ENCODE assay signal across 13 cellular contexts in the genomic region with DNA sequence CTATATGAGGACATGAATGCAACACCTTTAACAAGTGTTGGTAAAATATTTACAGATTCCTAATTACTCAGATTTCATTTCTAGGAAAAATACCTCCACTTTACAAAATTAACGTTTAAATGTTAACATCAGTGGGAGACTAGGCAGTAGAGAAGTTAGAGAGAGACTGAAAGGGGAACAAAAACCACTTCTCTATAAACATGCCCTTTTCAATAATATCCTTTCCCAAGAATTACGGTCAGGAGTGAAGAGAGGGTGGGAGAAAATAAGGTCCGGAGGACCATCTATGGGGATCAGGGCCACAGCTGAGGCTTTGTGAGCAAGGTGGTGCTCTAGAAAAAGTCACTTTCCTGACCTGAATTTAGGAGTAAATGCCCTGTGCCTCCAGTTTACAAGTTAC.
DNase-seq lines count a peak whose midpoint lies in the region; ATAC-seq and TF ChIP-seq lines count a peak whose summit lies in the region.
"Had no signal": no experiment of that assay in that cellular context is flagged by ENCODE, and none has a peak within 500 bp of the region (broad histone marks: within the 10 kb centered on the region; RNA-seq: fewer than 3 reads in every experiment).

No MANE protein-coding gene starts in this region.

- TF ChIP-seq CTCF in nephron (IDR thresholded peaks at IDR 0.05; ENCODE audit: unreplicated experiment in 3 of 3) (no peak), tibial nerve (IDR thresholded peaks at IDR 0.05) (no peak)
- no peak for TF ChIP-seq CTCF in activated CD8-positive, alpha-beta T cell treated with anti-CD3 and anti-CD28 coated beads for 36 hours (IDR thresholded peaks at IDR 0.05)

- H3K36me3 Mint-ChIP-seq in nephron (ENCODE audit: low read depth) = peaks cover 4% of the 10 kb centered on the region
- peaks cover 2% of the 10 kb centered on the region for H3K36me3 Mint-ChIP-seq in activated CD8-positive, alpha-beta T cell treated with anti-CD3 and anti-CD28 coated beads for 36 hours (ENCODE audit: low read depth)

- intact Hi-C loops in activated CD8-positive, alpha-beta T cell treated with anti-CD3 and anti-CD28 coated beads for 36 hours (cut with micrococcal nuclease) = no loop called here

- no peak for TF ChIP-seq POLR2A in tibial nerve (IDR thresholded peaks at IDR 0.05)

- peak; percentile 21 for DNase-seq in SIG-M5 treated with dmso at 0.1 percent for 504 hours (lab: John Stamatoyannopoulos, UW; ENCODE audit: unreplicated experiment)
- DNase-seq in SIG-M5 (lab: John Stamatoyannopoulos, UW) = no peak
- no peak for DNase-seq in tibial nerve (ENCODE audit: low spot score in 2 of 2)
- no peak for DNase-seq in HuH-7.5 (ENCODE audit: low spot score)
- DNase-seq in activated CD8-positive, alpha-beta T cell treated with anti-CD3 and anti-CD28 coated beads for 36 hours = no peak
- DNase-seq: activated CD4-positive, alpha-beta T cell treated with anti-CD3 and anti-CD28 coated beads, Interleukin-2, amount 10 ng/mL, durations not matched to agents 24 days and 14 days; CD8-positive, alpha-beta memory T cell; NCI-H1417 treated with DMSO at 0.1 percent for 48 hours; NCI-H2227 treated with DMSO at 0.1 percent for 48 hours; stimulated activated CD4-positive, alpha-beta T cell treated with anti-CD3 and anti-CD28 coated beads, Interleukin-2, amount 100 ng/mL, for 48 hours had no signal

- no peak for ATAC-seq in HG02852 (IDR thresholded peaks at IDR 0.05; ENCODE audit: unreplicated experiment)
- ATAC-seq in activated CD8-positive, alpha-beta T cell treated with anti-CD3 and anti-CD28 coated beads for 36 hours = no peak

- H3K4me3 ChIP-seq in tibial nerve = no peak overlapping the region

- no peaks in the 10 kb centered on the region for H3K9me3 Mint-ChIP-seq in nephron
- H3K9me3 Mint-ChIP-seq in activated CD8-positive, alpha-beta T cell treated with anti-CD3 and anti-CD28 coated beads for 36 hours = no peaks in the 10 kb centered on the region
- H3K9me3 Mint-ChIP-seq: activated CD4-positive, alpha-beta T cell treated with anti-CD3 and anti-CD28 coated beads, Interleukin-2, amount 10 ng/mL, durations not matched to agents 24 days and 14 days; CD8-positive, alpha-beta memory T cell had no signal

- TF ChIP-seq EP300 in tibial nerve (IDR thresholded peaks at IDR 0.05) = no peak

- CTCF ChIA-PET in activated CD8-positive, alpha-beta T cell treated with anti-CD3 and anti-CD28 coated beads for 36 hours (lab: Charles Lee) = interaction anchor here (1.2 kb wide), 1 partner anchor 36 kb away, joined by 3 read pairs; no protein-coding TSS in a partner anchor

- H3K4me3 Mint-ChIP-seq in nephron = no peak overlapping the region
- no peak overlapping the region for H3K4me3 Mint-ChIP-seq in activated CD8-positive, alpha-beta T cell treated with anti-CD3 and anti-CD28 coated beads for 36 hours
- H3K4me3 Mint-ChIP-seq: activated CD4-positive, alpha-beta T cell treated with anti-CD3 and anti-CD28 coated beads, Interleukin-2, amount 10 ng/mL, durations not matched to agents 24 days and 14 days; CD8-positive, alpha-beta memory T cell had no signal

- H3K27ac Mint-ChIP-seq in nephron = peak overlapping the region; percentile 8 to 76 (median 62)
- no peak overlapping the region for H3K27ac Mint-ChIP-seq in activated CD8-positive, alpha-beta T cell treated with anti-CD3 and anti-CD28 coated beads for 36 hours
- H3K27ac Mint-ChIP-seq: activated CD4-positive, alpha-beta T cell treated with anti-CD3 and anti-CD28 coated beads, Interleukin-2, amount 10 ng/mL, durations not matched to agents 24 days and 14 days had no signal

- H3K4me1 Mint-ChIP-seq in nephron = peaks cover 22% of the 10 kb centered on the region
- H3K4me1 Mint-ChIP-seq in activated CD8-positive, alpha-beta T cell treated with anti-CD3 and anti-CD28 coated beads for 36 hours (ENCODE audit: low read depth) = peaks cover 38% of the 10 kb centered on the region

- no peaks in the 10 kb centered on the region for H3K9me3 ChIP-seq in tibial nerve

- H3K27ac ChIP-seq in cingulate gyrus (ENCODE audit: low read depth, low read length) (peak overlapping the region; percentile 58), tibial nerve (peak overlapping the region; percentile 54 to 91 (median 74))

- POLR2A ChIA-PET in activated CD8-positive, alpha-beta T cell treated with anti-CD3 and anti-CD28 coated beads for 36 hours (lab: Charles Lee) = interaction anchor here (1.0 kb wide), 1 partner anchor 11 kb away, joined by 3 read pairs; no protein-coding TSS in a partner anchor

- peaks cover 0 to 76% (median 61%) of the 10 kb centered on the region in 4 donors for H3K4me1 ChIP-seq in tibial nerve

- no peaks in the 10 kb centered on the region for H3K27me3 ChIP-seq in tibial nerve

- no peaks in the 10 kb centered on the region for H3K27me3 Mint-ChIP-seq in nephron (ENCODE audit: low read depth)
- no peaks in the 10 kb centered on the region for H3K27me3 Mint-ChIP-seq in activated CD8-positive, alpha-beta T cell treated with anti-CD3 and anti-CD28 coated beads for 36 hours
- H3K27me3 Mint-ChIP-seq: activated CD4-positive, alpha-beta T cell treated with anti-CD3 and anti-CD28 coated beads, Interleukin-2, amount 10 ng/mL, durations not matched to agents 24 days and 14 days; CD8-positive, alpha-beta memory T cell had no signal

- H3K36me3 ChIP-seq in tibial nerve = peaks cover 0 to 5% (median 0%) of the 10 kb centered on the region in 3 donors

- WGBS in tibial nerve, 2 donors = 26 to 28% methylated on average over 3 of the region's 3 CpGs
